18 cellular contexts compared by ENCODE assay signal in the genomic region with DNA sequence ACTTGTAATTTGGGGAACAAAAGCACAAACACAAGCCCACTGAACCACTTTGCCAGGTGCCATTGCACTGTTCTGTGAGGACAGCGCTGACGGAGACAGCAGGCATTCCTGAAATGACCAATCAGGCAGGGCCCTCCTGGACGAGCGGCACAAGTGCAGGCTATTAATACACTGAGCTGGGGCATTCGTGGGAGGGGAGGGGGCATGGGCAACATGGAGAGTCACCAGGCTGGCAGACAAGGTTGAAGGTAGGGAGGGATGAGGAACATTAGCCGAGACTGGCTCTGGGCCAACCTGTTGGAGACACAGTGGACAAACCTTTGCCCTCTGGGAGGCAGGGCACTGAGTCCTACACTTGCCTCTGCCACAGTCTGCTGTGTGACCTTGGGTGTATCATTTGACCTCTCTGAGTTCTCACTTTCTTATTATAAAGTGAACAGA. TPM values are rescaled to one million over a fixed set of nuclear protein-coding genes. Genes with fewer than 3 reads are reported as not detected.
DNase-seq lines count a peak whose midpoint lies in the region; ATAC-seq, FAIRE-seq and TF ChIP-seq lines count a peak whose summit lies in the region.
"Had no signal": no experiment of that assay in that cellular context is flagged by ENCODE, and none has a peak within 500 bp of the region (broad histone marks: within the 10 kb centered on the region; RNA-seq: fewer than 3 reads in every experiment).

No MANE protein-coding gene starts in this region.

- H3K9me2 ChIP-seq in GM23338 (ENCODE audit: insufficient read depth) = no peaks in the 10 kb centered on the region

- H3K4me1 Mint-ChIP-seq in GM23338 = peaks cover 25% of the 10 kb centered on the region

- H2AFZ ChIP-seq in GM23338 = 0 out of 2 replicates have a peak overlapping the region, but pooled peaks have one; percentile 5
- H2AFZ ChIP-seq in mammary epithelial cell (ENCODE audit: low read depth, low read length) = no peak overlapping the region
- H2AFZ ChIP-seq: PC-9 had no signal

- dilution Hi-C loops in mammary epithelial cell (cut with HindIII; ENCODE audit: low sequenced_read_pairs) = loop anchor here (5.0 to 10.0 kb wide), 2 partner anchors 82 to 345 kb away; no protein-coding TSS in a partner anchor

- H3K9me3 ChIP-seq in heart right ventricle (no peaks in the 10 kb centered on the region), pancreas (no peaks in the 10 kb centered on the region), mammary epithelial cell (replicated peaks; ENCODE audit: insufficient read depth, low read length) (no peaks in the 10 kb centered on the region)
- H3K9me3 ChIP-seq: BLaER1, breast epithelium, vagina had no signal

- CTCF ChIA-PET in mammary epithelial cell (lab: Charles Lee; ENCODE audit: low non-redundant PET) = no interaction called here

- TF ChIP-seq CTCF in GM23338 (conservative IDR thresholded peaks at IDR 0.05; ENCODE audit: low read depth in 2 of 2) = no peak
- no peak for TF ChIP-seq CTCF in heart right ventricle (IDR thresholded peaks at IDR 0.05)
- TF ChIP-seq CTCF in pancreas (IDR thresholded peaks at IDR 0.05) = no peak
- TF ChIP-seq CTCF in mammary epithelial cell (conservative IDR thresholded peaks at IDR 0.05 in 1 of 2, IDR thresholded peaks at IDR 0.05 in 1 of 2; ENCODE audit: extremely low read depth in 1 of 2, insufficient read depth in 1 of 2, low read depth in 1 of 2, low read length in 2 of 2) = no peak

- H3K27ac Mint-ChIP-seq in GM23338 = no peak overlapping the region
- H3K27ac Mint-ChIP-seq: activated naive CD4-positive, alpha-beta T cell treated with anti-CD3 and anti-CD28 coated beads for 36 hours; WTC11 had no signal

- H3K4me1 ChIP-seq in GM23338 (ENCODE audit: insufficient read depth) = peaks cover 9% of the 10 kb centered on the region
- H3K4me1 ChIP-seq in heart right ventricle = peaks cover 0 to 27% (median 23%) of the 10 kb centered on the region in 9 donors
- H3K4me1 ChIP-seq in pancreas = no peaks in the 10 kb centered on the region
- H3K4me1 ChIP-seq in mammary epithelial cell (ENCODE audit: insufficient read depth, low read length) = peaks cover 8% of the 10 kb centered on the region

- intact Hi-C loops in heart right ventricle (cut with DNase I) = loop anchor here in 5 of 10 donors (2.0 to 10.0 kb wide), 4 partner anchors 97 to 165 kb away; partner anchors contain the start of gene GLCE (in 3 of the 5)
- intact Hi-C loops in pancreas (cut with DNase I) = no loop called here
- intact Hi-C loops in mammary epithelial cell (cut with micrococcal nuclease) = no loop called here

- no peaks in the 10 kb centered on the region for H3K79me2 ChIP-seq in GM23338 (replicated peaks; ENCODE audit: insufficient read depth)
- H3K79me2 ChIP-seq in mammary epithelial cell (ENCODE audit: insufficient read depth, low read length) = no peaks in the 10 kb centered on the region

- BruUV-seq in mammary epithelial cell (replicated peaks; lab: Mats Ljungman, UMichigan) = no TSS peak

- H4K20me1 ChIP-seq in GM23338 (replicated peaks; ENCODE audit: insufficient read depth) (no peaks in the 10 kb centered on the region), mammary epithelial cell (ENCODE audit: insufficient read depth, low read length) (no peaks in the 10 kb centered on the region)
- H4K20me1 ChIP-seq: BLaER1 had no signal

- ATAC-seq in GM23338 (peak; percentile 23), heart right ventricle (peak; percentile 80 to 98 (median 92)), pancreas (peak; percentile 23 to 45 (median 37))
- ATAC-seq: WTC11 had no signal

- H3K4me3 ChIP-seq in GM23338 (no peak overlapping the region), heart right ventricle (no peak overlapping the region), pancreas (no peak overlapping the region), mammary epithelial cell (replicated peaks in 1 of 3; ENCODE audit: insufficient read depth in 1 of 3, low read depth in 2 of 3, low read length in 3 of 3) (no peak overlapping the region)
- H3K4me3 ChIP-seq: BLaER1, breast epithelium, lung, PC-9, skin epidermis, vagina had no signal

- H3F3A ChIP-seq in GM23338 (replicated peaks; ENCODE audit: low read depth) = 0 out of 2 replicates have a peak, but pooled peaks cover 3% of the 10 kb centered on the region

- H3K27me3 ChIP-seq in GM23338 (ENCODE audit: insufficient read depth) (no peaks in the 10 kb centered on the region), heart right ventricle (peaks cover 0 to 10% (median 0%) of the 10 kb centered on the region in 7 donors), pancreas (no peaks in the 10 kb centered on the region), mammary epithelial cell (ENCODE audit: insufficient read depth, low read length) (peaks cover 2% of the 10 kb centered on the region)
- H3K27me3 ChIP-seq: BLaER1, breast epithelium, vagina had no signal

- H3K9me3 Mint-ChIP-seq in GM23338 = no peaks in the 10 kb centered on the region
- H3K9me3 Mint-ChIP-seq: activated naive CD4-positive, alpha-beta T cell treated with anti-CD3 and anti-CD28 coated beads for 36 hours; WTC11 had no signal

- H3K4me2 ChIP-seq in GM23338 (no peak overlapping the region), mammary epithelial cell (ENCODE audit: insufficient read depth, low read depth, low read length) (no peak overlapping the region)

- H3K9ac ChIP-seq in mammary epithelial cell (ENCODE audit: insufficient read depth, low read length) = no peak overlapping the region
- H3K9ac ChIP-seq: BLaER1 had no signal

- no peaks in the 10 kb centered on the region for H3K36me3 Mint-ChIP-seq in GM23338 (ENCODE audit: low read depth)
- H3K36me3 Mint-ChIP-seq: WTC11 had no signal

- H3K4me3 Mint-ChIP-seq in GM23338 = no peak overlapping the region
- H3K4me3 Mint-ChIP-seq: activated naive CD4-positive, alpha-beta T cell treated with anti-CD3 and anti-CD28 coated beads for 36 hours; WTC11 had no signal

- DNase-seq in GM23338 (ENCODE audit: low spot score) (peak; percentile 39), NCI-H2227 treated with DMSO at 0.1 percent for 48 hours (lab: John Stamatoyannopoulos, UW) (peak; percentile 3), heart right ventricle (peak; percentile 56 to 72), pancreas (peak in 1 of 6 donors; percentile 46), mammary epithelial cell (no peak), NOMO-1 treated with DMSO at 0.1 percent for 48 hours (lab: John Stamatoyannopoulos, UW; ENCODE audit: unreplicated experiment) (no peak)
- no peak for DNase-seq in stimulated activated CD8-positive, alpha-beta memory T cell treated with anti-CD3 and anti-CD28 coated beads, Interleukin-4, amount 100 ng/mL, for 48 hours
- DNase-seq: DMS79 treated with DMSO at 0.1 percent for 48 hours; PC-9; stimulated activated naive CD4-positive, alpha-beta T cell treated with Interleukin-2 at 50 U/mL for 16 hours had no signal

- peaks cover 12% of the 10 kb centered on the region for H3K27me3 Mint-ChIP-seq in GM23338 (ENCODE audit: insufficient read depth, low read depth, poor library complexity)

- H3K27ac ChIP-seq in GM23338 (ENCODE audit: low read depth) (no peak overlapping the region), heart right ventricle (peak overlapping the region in 9 of 10 donors; percentile 20 to 75 (median 66)), pancreas (no peak overlapping the region), mammary epithelial cell (ENCODE audit: insufficient read depth, low read depth, low read length) (no peak overlapping the region)
- H3K27ac ChIP-seq: BLaER1, breast epithelium, PC-9, vagina had no signal

- no peaks in the 10 kb centered on the region for H3K36me3 ChIP-seq in GM23338 (ENCODE audit: insufficient read depth)
- no peaks in the 10 kb centered on the region for H3K36me3 ChIP-seq in heart right ventricle
- no peaks in the 10 kb centered on the region for H3K36me3 ChIP-seq in pancreas
- no peaks in the 10 kb centered on the region for H3K36me3 ChIP-seq in mammary epithelial cell (ENCODE audit: insufficient read depth, low read length)
- H3K36me3 ChIP-seq: BLaER1, breast epithelium, vagina had no signal

- in situ Hi-C loops in mammary epithelial cell (cut with MboI; ENCODE audit: low sequenced_read_pairs in 2 of 2) = loop anchor here (10.0 to 25.0 kb wide), 2 partner anchors 202 to 345 kb away; no protein-coding TSS in a partner anchor

- no peak for FAIRE-seq in pancreas (lab: Jason Lieb, UNC)

- WGBS in heart right ventricle, 2 donors = 31 to 68% methylated on average over 6 of the region's 6 CpGs
- 61 to 71% methylated on average over 6 of the region's 6 CpGs for WGBS in pancreas, 2 donors
- 100% methylated on average over 4 of the region's 6 CpGs for WGBS in mammary epithelial cell (ENCODE audit: low coverage, missing lambda C conversion rate)

TF ChIP-seq in GM23338, 12 proteins besides CTCF, POLR2A, EP300 and RAD21 (continues in another document):
- no peak for TF ChIP-seq POLR2AphosphoS5 (IDR thresholded peaks at IDR 0.05; ENCODE audit: low read depth)

RNA-seq across cellular contexts. Expression of gene NOX5, which starts 45.6 kb away (rescaled TPM):
- total RNA-seq in GM23338 (2014; rRNA removed; shearing (Covaris generic)) = 0.03 TPM in 1 of 2 replicates, not detected in the other
- not detected in 2 replicates for polyA plus RNA-seq in GM23338 (2016; fragmentation: Nextera tagmentation; extraction: Ambion mirVana)
- total RNA-seq in heart right ventricle = under 1 TPM in 6 of 10 donors, not detected in 4; 0.06 to 0.30 (median 0.18) TPM
- polyA plus RNA-seq in heart right ventricle = under 1 TPM; 0.06 to 0.37 TPM
- total RNA-seq in pancreas = under 1 TPM in 3 of 6 donors, not detected in 3; 0.05 to 0.14 (median 0.12) TPM
- polyA plus RNA-seq in pancreas = under 1 TPM; 0.04 to 0.26 TPM
- total RNA-seq in mammary epithelial cell = under 1 TPM; 0.05 to 0.50 TPM
- 2.6 TPM for polyA plus RNA-seq in mammary epithelial cell
- polyA minus RNA-seq in mammary epithelial cell = 0.78 TPM
- total RNA-seq: activated naive CD4-positive, alpha-beta T cell treated with anti-CD3 and anti-CD28 coated beads for 36 hours; H4; WTC11 had no signal

Comparison
In these comparisons a context has a peak if more than half of its experiments do, and no peak if none do; other contexts are left out.
1. ATAC-seq: peak in every context shown above with its lines; median percentile 92 in heart right ventricle; 37 in pancreas; 23 in GM23338.
2. DNase-seq: peak in GM23338 (single experiment), NCI-H2227 treated with DMSO at 0.1 percent for 48 hours (single experiment) and heart right ventricle (2 of 2); none in mammary epithelial cell (single experiment), NOMO-1 treated with DMSO at 0.1 percent for 48 hours (single experiment) and stimulated activated CD8-positive, alpha-beta memory T cell treated with anti-CD3 and anti-CD28 coated beads, Interleukin-4, amount 100 ng/mL, for 48 hours (single experiment).
3. H3K27ac ChIP-seq: peak in heart right ventricle (9 of 10); none in GM23338 (single experiment), pancreas (0 of 4) and mammary epithelial cell (single experiment).